In genomic region chr2:189188446-189188845, GRCh38 we compare ENCODE assay signal across 15 cellular contexts.
"Had no signal": no experiment of that assay in that cellular context is flagged by ENCODE, and none has a peak within 500 bp of the region (broad histone marks: within the 10 kb centered on the region; RNA-seq: fewer than 3 reads in every experiment).

No MANE protein-coding gene starts in this region.

- H3K27ac ChIP-seq: esophagus squamous epithelium had no signal

- H3K4me1 ChIP-seq: esophagus squamous epithelium had no signal

- DNase-seq: activated CD4-positive, alpha-beta T cell treated with anti-CD3 and anti-CD28 coated beads, Interleukin-2, amount 10 ng/mL, durations not matched to agents 7 days and 5 days; activated CD8-positive, alpha-beta memory T cell treated with anti-CD3 and anti-CD28 coated beads, Interleukin-2, amount 50 U/mL, for 4 hours; activated effector memory CD4-positive, alpha-beta T cell treated with Interleukin-2 at 50 U/mL for 16 hours; activated naive CD4-positive, alpha-beta T cell treated with anti-CD3 and anti-CD28 coated beads, Interleukin-2, amount 10 ng/mL, durations not matched to agents 7 days and 5 days; activated T-cell treated with anti-CD3 and anti-CD28 coated beads, Interleukin-2, amount 50 U/mL, for 48 hours; effector CD8-positive, alpha-beta T cell; esophagus squamous epithelium; mesenchymal stem cell; natural killer cell; nucleus accumbens; posterior cingulate gyrus; stimulated activated naive CD4-positive, alpha-beta T cell; T1000; tibial artery had no signal

- H3K27me3 Mint-ChIP-seq: activated CD4-positive, alpha-beta T cell treated with anti-CD3 and anti-CD28 coated beads, Interleukin-2, amount 10 ng/mL, durations not matched to agents 7 days and 5 days; activated naive CD4-positive, alpha-beta T cell treated with anti-CD3 and anti-CD28 coated beads, Interleukin-2, amount 10 ng/mL, durations not matched to agents 7 days and 5 days; dendritic cell treated with granulocyte-macrophage colony-stimulating factor and Interleukin-4, amounts not matched to agents 40 ng/mL and 50 ng/mL, for 4 days had no signal

- H3K4me1 Mint-ChIP-seq: activated CD4-positive, alpha-beta T cell treated with anti-CD3 and anti-CD28 coated beads, Interleukin-2, amount 10 ng/mL, durations not matched to agents 7 days and 5 days; activated naive CD4-positive, alpha-beta T cell treated with anti-CD3 and anti-CD28 coated beads, Interleukin-2, amount 10 ng/mL, durations not matched to agents 7 days and 5 days; natural killer cell had no signal

- H3K4me3 Mint-ChIP-seq: activated CD4-positive, alpha-beta T cell treated with anti-CD3 and anti-CD28 coated beads, Interleukin-2, amount 10 ng/mL, durations not matched to agents 7 days and 5 days; activated naive CD4-positive, alpha-beta T cell treated with anti-CD3 and anti-CD28 coated beads, Interleukin-2, amount 10 ng/mL, durations not matched to agents 7 days and 5 days; dendritic cell treated with granulocyte-macrophage colony-stimulating factor and Interleukin-4, amounts not matched to agents 40 ng/mL and 50 ng/mL, for 4 days; natural killer cell had no signal

- H3K36me3 Mint-ChIP-seq: activated naive CD4-positive, alpha-beta T cell treated with anti-CD3 and anti-CD28 coated beads, Interleukin-2, amount 10 ng/mL, durations not matched to agents 7 days and 5 days; natural killer cell had no signal

- H3K36me3 ChIP-seq: esophagus squamous epithelium, tibial artery had no signal

- H3K27ac Mint-ChIP-seq: activated CD4-positive, alpha-beta T cell treated with anti-CD3 and anti-CD28 coated beads, Interleukin-2, amount 10 ng/mL, durations not matched to agents 7 days and 5 days; activated naive CD4-positive, alpha-beta T cell treated with anti-CD3 and anti-CD28 coated beads, Interleukin-2, amount 10 ng/mL, durations not matched to agents 7 days and 5 days; dendritic cell treated with granulocyte-macrophage colony-stimulating factor and Interleukin-4, amounts not matched to agents 40 ng/mL and 50 ng/mL, for 4 days; natural killer cell had no signal

- ATAC-seq: natural killer cell had no signal

- H3K9me3 Mint-ChIP-seq: activated CD4-positive, alpha-beta T cell treated with anti-CD3 and anti-CD28 coated beads, Interleukin-2, amount 10 ng/mL, durations not matched to agents 7 days and 5 days; activated naive CD4-positive, alpha-beta T cell treated with anti-CD3 and anti-CD28 coated beads, Interleukin-2, amount 10 ng/mL, durations not matched to agents 7 days and 5 days; dendritic cell treated with granulocyte-macrophage colony-stimulating factor and Interleukin-4, amounts not matched to agents 40 ng/mL and 50 ng/mL, for 4 days had no signal

- H3K9me3 ChIP-seq: esophagus squamous epithelium, tibial artery had no signal

- H3K4me3 ChIP-seq: esophagus squamous epithelium, tibial artery had no signal

- H3K27me3 ChIP-seq: esophagus squamous epithelium, tibial artery had no signal
